8 cellular contexts compared by ENCODE assay signal in genomic region chr17:50864747-50865059, GRCh38. TPM values are rescaled to one million over a fixed set of nuclear protein-coding genes. Genes with fewer than 3 reads are reported as not detected.
DNase-seq lines count a peak whose midpoint lies in the region; ATAC-seq and TF ChIP-seq lines count a peak whose summit lies in the region.

No MANE protein-coding gene starts in this region.

- H3K4me1 ChIP-seq in breast epithelium (no peaks in the 10 kb centered on the region), mucosa of descending colon (ENCODE audit: low read depth) (peaks cover 26% of the 10 kb centered on the region)

- no peaks in the 10 kb centered on the region for H3K27me3 ChIP-seq in breast epithelium

- TF ChIP-seq POLR2A in breast epithelium (IDR thresholded peaks at IDR 0.05): no peak

- H3K27ac ChIP-seq in breast epithelium: peak overlapping the region; percentile 100

- H3K4me3 ChIP-seq in breast epithelium (peak overlapping the region; percentile 80 to 98 (median 97)), mucosa of descending colon (peak overlapping the region; percentile 95)

- H3K9me3 ChIP-seq in breast epithelium (no peaks in the 10 kb centered on the region), mucosa of descending colon (no peaks in the 10 kb centered on the region)

- ATAC-seq in mucosa of descending colon: no peak
- no peak for ATAC-seq in GM21529 (IDR thresholded peaks at IDR 0.05; ENCODE audit: unreplicated experiment)
- no peak for ATAC-seq in HG03469 (IDR thresholded peaks at IDR 0.05; ENCODE audit: unreplicated experiment)

- DNase-seq in stimulated activated CD4-positive, alpha-beta T cell treated with anti-CD3 and anti-CD28 coated beads, Interleukin-4, amount 100 ng/mL, for 24 hours: peak; percentile 20
- no peak for DNase-seq in stimulated activated CD4-positive, alpha-beta T cell treated with anti-CD3 and anti-CD28 coated beads, Interleukin-15, amount 100 ng/mL, for 24 hours
- DNase-seq in breast epithelium (ENCODE audit: low spot score in 2 of 2) (no peak), mucosa of descending colon (peak in 1 of 3 donors; percentile 56), KBM-7 (no peak)
- DNase-seq in activated effector memory CD4-positive, alpha-beta T cell treated with Interleukin-2 at 50 U/mL for 16 hours: no peak

- intact Hi-C loops in breast epithelium (cut with DNase I; ENCODE audit: low total_unique reads): loop anchor here (5.0 kb wide), 1 partner anchor 88 kb away; no protein-coding TSS in a partner anchor
- intact Hi-C loops in mucosa of descending colon (cut with DNase I, micrococcal nuclease): loop anchor here (5.0 to 10.0 kb wide), 2 partner anchors 50 to 83 kb away; no protein-coding TSS in a partner anchor

- H3K36me3 ChIP-seq in breast epithelium (no peaks in the 10 kb centered on the region), mucosa of descending colon (ENCODE audit: low read depth) (no peaks in the 10 kb centered on the region)

- in situ Hi-C loops in KBM-7 (cut with MboI; ENCODE audit: low pct_unique_long_range_greater_than_20kb, low sequenced_read_pairs): no loop called here

- TF ChIP-seq CTCF in breast epithelium (IDR thresholded peaks at IDR 0.05) (no peak), mucosa of descending colon (IDR thresholded peaks at IDR 0.05) (no peak)

RNA-seq across cellular contexts. Expression of gene TOB1, which starts 1.5 kb away (rescaled TPM):
- total RNA-seq in breast epithelium: 100 to 1,000 TPM in 1 of 3 donors, 10 to 100 TPM in 2; 12.6 to 145 (median 54.1) TPM
- total RNA-seq in mucosa of descending colon: 100 to 1,000 TPM; 120 to 156 (median 128) TPM

RNA-seq across cellular contexts. Expression of gene WFIKKN2, which starts 29.3 kb away (rescaled TPM):
- total RNA-seq in breast epithelium (not detected), mucosa of descending colon (under 1 TPM; 0.07 to 0.76 (median 0.17) TPM)
